ENCODE assay signal across 19 cellular contexts in the genomic region with DNA sequence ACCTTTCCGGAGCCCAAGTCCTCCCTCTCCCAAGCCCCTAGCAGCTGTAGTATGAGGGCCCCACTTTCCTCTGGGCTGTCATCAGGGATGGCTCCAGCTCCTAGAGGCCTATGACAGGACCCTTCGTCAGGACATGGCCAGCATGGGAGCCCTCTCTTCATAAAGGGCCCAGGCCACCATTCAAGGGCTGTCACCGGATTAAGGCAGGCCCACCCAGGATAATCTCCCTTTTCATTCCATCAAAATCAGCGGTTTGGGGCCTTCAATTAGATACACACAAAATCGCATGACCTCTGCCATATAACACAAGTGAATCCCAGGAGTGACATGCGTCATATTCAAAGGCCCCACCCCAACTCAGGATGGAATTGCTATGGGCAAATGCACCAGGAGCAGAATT. TPM values are rescaled to one million over a fixed set of nuclear protein-coding genes. Genes with fewer than 3 reads are reported as not detected.
DNase-seq lines count a peak whose midpoint lies in the region; ATAC-seq, FAIRE-seq and TF ChIP-seq lines count a peak whose summit lies in the region.
"Had no signal": no experiment of that assay in that cellular context is flagged by ENCODE, and none has a peak within 500 bp of the region (broad histone marks: within the 10 kb centered on the region; RNA-seq: fewer than 3 reads in every experiment).

No MANE protein-coding gene starts in this region.

- no TSS peak for BruUV-seq in K562 (replicated peaks; lab: Mats Ljungman, UMichigan)

- H3K9ac ChIP-seq in K562 (ENCODE audit: insufficient read depth in 1 of 2, low read depth in 2 of 2, low read length in 2 of 2) = no peak overlapping the region
- H3K9ac ChIP-seq: BLaER1 treated with 17β-estradiol and CSF1 and Interleukin-3, amounts not matched to agents 10 nM and 100 nM had no signal

- H3K9me1 ChIP-seq in K562 (ENCODE audit: control insufficient read depth, insufficient read depth, low read length) = no peaks in the 10 kb centered on the region

- H3K4me1 Mint-ChIP-seq in CD4-positive, alpha-beta T cell (ENCODE audit: low read depth) = peaks cover 32% of the 10 kb centered on the region
- H3K4me1 Mint-ChIP-seq: GM23338 had no signal

- H3K4me3 Mint-ChIP-seq in CD4-positive, alpha-beta T cell = no peak overlapping the region
- H3K4me3 Mint-ChIP-seq: CD4-positive, CD25-positive, alpha-beta regulatory T cell; GM23338 had no signal

- no peak for ATAC-seq in CD4-positive, alpha-beta T cell (ENCODE audit: poor library complexity)
- no peak for ATAC-seq in K562
- ATAC-seq: GM23338 had no signal

- H3K4me2 ChIP-seq in K562 (ENCODE audit: insufficient read depth, low read length) = no peak overlapping the region
- H3K4me2 ChIP-seq: GM23338 had no signal

- peak; percentile 43 for DNase-seq in activated CD8-positive, alpha-beta memory T cell treated with anti-CD3 and anti-CD28 coated beads for 24 hours
- no peak for DNase-seq in activated CD8-positive, alpha-beta memory T cell treated with anti-CD3 and anti-CD28 coated beads, Interleukin-2, amount 50 U/mL, for 48 hours
- no peak for DNase-seq in CD4-positive, alpha-beta T cell
- DNase-seq in K562 (ENCODE audit: extremely low read depth in 1 of 4, low spot score in 3 of 4) = no peak
- peak; percentile 7 for DNase-seq in testis
- DNase-seq in D341Med (ENCODE audit: low spot score) = no peak
- DNase-seq in Ammon's horn (ENCODE audit: low spot score) = no peak
- DNase-seq: 8988T; AML-193; Calu3; CD4-positive, CD25-positive, alpha-beta regulatory T cell; DMS153; EL; H7 had no signal

- no peak for TF ChIP-seq CTCF in CD4-positive, alpha-beta T cell (IDR thresholded peaks at IDR 0.05)
- TF ChIP-seq CTCF in K562 (IDR thresholded peaks at IDR 0.05 in 2 of 3, conservative IDR thresholded peaks at IDR 0.05 in 1 of 3; ENCODE audit: insufficient read depth in 2 of 3, low read depth in 1 of 3, low read length in 3 of 3) (no peak), testis (IDR thresholded peaks at IDR 0.05) (no peak)

- 5% methylated on average over 6 of the region's 6 CpGs for WGBS in K562 (ENCODE audit: insufficient coverage, low coverage, missing lambda C conversion rate)
- WGBS in testis, 2 donors = 92 to 94% methylated on average over 6 of the region's 6 CpGs

- in situ Hi-C loops in K562 (cut with MboI) = no loop called here

- no peak for TF ChIP-seq RAD21 in K562 (CRISPR knock-in tag; conservative IDR thresholded peaks at IDR 0.05 in 1 of 2, IDR thresholded peaks at IDR 0.05 in 1 of 2)

- no peaks in the 10 kb centered on the region for H3K27me3 ChIP-seq in CD4-positive, alpha-beta T cell (ENCODE audit: control insufficient read depth, insufficient read depth, low read length)
- peaks cover 7 to 58% of the 10 kb centered on the region in 2 experiments; a peak in 4 of 5 replicates for H3K27me3 ChIP-seq in K562 (ENCODE audit: control insufficient read depth in 2 of 2, insufficient read depth in 2 of 2, low read length in 2 of 2)
- H3K27me3 ChIP-seq in testis = no peaks in the 10 kb centered on the region

- POLR2A ChIA-PET in CD4-positive, alpha-beta T cell (lab: Charles Lee) = interaction anchor here (1.4 kb wide), 1 partner anchor 27 kb away, joined by 7 read pairs; no protein-coding TSS in a partner anchor
- POLR2A ChIA-PET in K562 (lab: Yijun Ruan, JAX) = interaction anchor here (1.1 to 1.5 kb wide), 2 partner anchors 9 to 22 kb away, joined by 3 to 4 read pairs; no protein-coding TSS in a partner anchor

- H3K4me1 ChIP-seq in K562 (replicated peaks in 1 of 2; ENCODE audit: control insufficient read depth in 2 of 2, insufficient read depth in 2 of 2, low read length in 2 of 2) (no peaks in the 10 kb centered on the region; a peak in 1 of 5 replicates), testis (no peaks in the 10 kb centered on the region)

- no peak overlapping the region for H2AFZ ChIP-seq in K562 (ENCODE audit: low read depth, low read length)
- H2AFZ ChIP-seq: GM23338 had no signal

- H3K27me3 Mint-ChIP-seq in CD4-positive, alpha-beta T cell = no peaks in the 10 kb centered on the region
- H3K27me3 Mint-ChIP-seq: CD4-positive, CD25-positive, alpha-beta regulatory T cell had no signal

- no peaks in the 10 kb centered on the region for H3K36me3 ChIP-seq in K562 (ENCODE audit: control insufficient read depth, insufficient read depth, low read length)
- H3K36me3 ChIP-seq in testis (ENCODE audit: low read depth, missing control alignments) = no peaks in the 10 kb centered on the region
- H3K36me3 ChIP-seq: BLaER1 treated with 17β-estradiol and CSF1 and Interleukin-3, amounts not matched to agents 10 nM and 100 nM had no signal

- no peak overlapping the region for H3K4me3 ChIP-seq in K562
- no peak overlapping the region for H3K4me3 ChIP-seq in testis
- H3K4me3 ChIP-seq: BLaER1 treated with 17β-estradiol and CSF1 and Interleukin-3, amounts not matched to agents 10 nM and 100 nM; GM23338 had no signal

- intact Hi-C loops in CD4-positive, alpha-beta T cell (cut with DNase I, micrococcal nuclease) = no loop called here
- intact Hi-C loops in K562 (cut with micrococcal nuclease) (loop anchor here (2.0 kb wide), 1 partner anchor 19 kb away; no protein-coding TSS in a partner anchor), testis (cut with DNase I; ENCODE audit: low total_unique reads) (no loop called here)

- no peak for TF ChIP-seq EP300 in K562 (IDR thresholded peaks at IDR 0.05; ENCODE audit: low read length)

- H3K27ac Mint-ChIP-seq in CD4-positive, alpha-beta T cell = peak overlapping the region; percentile 78
- H3K27ac Mint-ChIP-seq: CD4-positive, CD25-positive, alpha-beta regulatory T cell; GM23338 had no signal

- no peak for FAIRE-seq in K562 (lab: Jason Lieb, UNC)
- FAIRE-seq: G401.6, GM12891 had no signal

- H3K36me3 Mint-ChIP-seq in CD4-positive, alpha-beta T cell (ENCODE audit: low read depth) = no peaks in the 10 kb centered on the region
- H3K36me3 Mint-ChIP-seq: CD4-positive, CD25-positive, alpha-beta regulatory T cell had no signal

- CTCF ChIA-PET in CD4-positive, alpha-beta T cell (lab: Charles Lee) = no interaction called here
- CTCF ChIA-PET in K562 (lab: Yijun Ruan, JAX; ENCODE audit: low intra/inter-chr PET ratio) = interaction anchor here (0.7 kb wide), 1 partner anchor 14 kb away, joined by 3 read pairs; no protein-coding TSS in a partner anchor

- H3K9me3 Mint-ChIP-seq in CD4-positive, alpha-beta T cell = no peaks in the 10 kb centered on the region
- H3K9me3 Mint-ChIP-seq: CD4-positive, CD25-positive, alpha-beta regulatory T cell; GM23338 had no signal

- no peaks in the 10 kb centered on the region for H3K9me3 ChIP-seq in CD4-positive, alpha-beta T cell (ENCODE audit: control insufficient read depth, low read length)
- H3K9me3 ChIP-seq in K562 (replicated peaks; ENCODE audit: control insufficient read depth, insufficient read depth, low read depth, low read length) (no peaks in the 10 kb centered on the region), testis (no peaks in the 10 kb centered on the region)
- H3K9me3 ChIP-seq: BLaER1 treated with 17β-estradiol and CSF1 and Interleukin-3, amounts not matched to agents 10 nM and 100 nM had no signal

- H3K27ac ChIP-seq in CD4-positive, alpha-beta T cell (ENCODE audit: low read depth, low read length) = no peak overlapping the region
- H3K27ac ChIP-seq in K562 (ENCODE audit: extremely low read depth, low read depth, low read length) (no peak overlapping the region), testis (no peak overlapping the region)
- H3K27ac ChIP-seq: BLaER1 treated with 17β-estradiol and CSF1 and Interleukin-3, amounts not matched to agents 10 nM and 100 nM had no signal

- TF ChIP-seq POLR2A in K562 (conservative IDR thresholded peaks at IDR 0.05) (no peak), testis (IDR thresholded peaks at IDR 0.05) (no peak)

- no peaks in the 10 kb centered on the region for H3K79me2 ChIP-seq in K562 (ENCODE audit: control insufficient read depth, insufficient read depth, low read length)

- 0 out of 2 replicates have a peak, but pooled peaks cover 10% of the 10 kb centered on the region for H4K20me1 ChIP-seq in K562 (replicated peaks; ENCODE audit: control insufficient read depth, insufficient read depth, low read length)
- H4K20me1 ChIP-seq: BLaER1 treated with 17β-estradiol and CSF1 and Interleukin-3, amounts not matched to agents 10 nM and 100 nM had no signal

RNA-seq across cellular contexts. Expression of a gene that starts 12.2 kb away (rescaled TPM):
- total RNA-seq in CD4-positive, alpha-beta T cell = under 1 TPM; 0.16 to 0.22 TPM
- total RNA-seq in K562 (2011; cell fraction: chromatin; rRNA removed; ENCODE audit: low replicate concordance) = not detected in 2 replicates
- total RNA-seq in K562 (2011; cell fraction: nucleolus; rRNA removed) = not detected in 2 replicates
- not detected in 2 replicates for total RNA-seq in K562 (2011; cell fraction: nucleoplasm; rRNA removed)
- not detected in 2 replicates for total RNA-seq in K562 (2014; rRNA removed)
- not detected in 2 replicates for total RNA-seq in K562 (2014; rRNA removed; fragmentation: Illumina TruSeq; extraction: Trizol)
- not detected in 2 replicates for total RNA-seq in K562 (2015; rRNA removed; fragmentation: Illumina TruSeq; extraction: Trizol)
- 0.11 TPM in 1 of 2 replicates, not detected in the other for total RNA-seq in K562 (2021)
- polyA plus RNA-seq in K562 (2011; rRNA removed) = not detected in 2 replicates
- polyA plus RNA-seq in K562 (2011; cell fraction: cytosol; rRNA removed) = not detected in 2 replicates
- not detected in 2 replicates for polyA plus RNA-seq in K562 (2011; cell fraction: nucleus; rRNA removed)
- 0.03 and 0.19 TPM in 2 replicates for polyA plus RNA-seq in K562 (2012)
- not detected in 2 replicates for polyA plus RNA-seq in K562 (2014; fragmentation: Illumina TruSeq; extraction: Trizol)
- under 1 TPM; 0.03 to 0.20 TPM for polyA plus RNA-seq in K562 (2014; fragmentation: Nextera tagmentation; extraction: Ambion mirVana)
- not detected in 2 replicates for polyA plus RNA-seq in K562 (2014; rRNA removed)
- polyA minus RNA-seq in K562 (2011; rRNA and poly(A)+ RNA removed) = not detected in 2 replicates
- polyA minus RNA-seq in K562 (2011; cell fraction: cytosol; rRNA and poly(A)+ RNA removed) = not detected in 2 replicates
- not detected in 2 replicates for polyA minus RNA-seq in K562 (2011; cell fraction: nucleus; rRNA and poly(A)+ RNA removed)
- total RNA-seq in testis = 10 to 100 TPM; 34.4 to 47.3 TPM
- polyA plus RNA-seq in testis (ENCODE audit: insufficient read depth, low read depth, low replicate concordance) = 17.7 TPM
- total RNA-seq: Calu3; CD4-positive, CD25-positive, alpha-beta regulatory T cell; H7; HT1080 had no signal
- polyA plus RNA-seq: CD4-positive, CD25-positive, alpha-beta regulatory T cell; GM23338 had no signal

RNA-seq across cellular contexts. Expression of a gene that starts 34.4 kb away (rescaled TPM):
- total RNA-seq in CD4-positive, alpha-beta T cell = not detected
- 0.21 and 1.00 TPM in 2 replicates for total RNA-seq in K562 (2011; cell fraction: chromatin; rRNA removed; ENCODE audit: low replicate concordance)
- total RNA-seq in K562 (2011; cell fraction: nucleolus; rRNA removed) = 1.0 and 1.6 TPM in 2 replicates
- 0.38 and 1.0 TPM in 2 replicates for total RNA-seq in K562 (2011; cell fraction: nucleoplasm; rRNA removed)
- 0.54 and 0.69 TPM in 2 replicates for total RNA-seq in K562 (2014; rRNA removed)
- total RNA-seq in K562 (2014; rRNA removed; fragmentation: Illumina TruSeq; extraction: Trizol) = 0.18 and 0.22 TPM in 2 replicates
- 0.57 and 0.58 TPM in 2 replicates for total RNA-seq in K562 (2015; rRNA removed; fragmentation: Illumina TruSeq; extraction: Trizol)
- total RNA-seq in K562 (2021) = 0.11 and 0.27 TPM in 2 replicates
- 0.08 TPM in 1 of 2 replicates, not detected in the other for polyA plus RNA-seq in K562 (2011; rRNA removed)
- 0.18 TPM in 1 of 2 replicates, not detected in the other for polyA plus RNA-seq in K562 (2011; cell fraction: cytosol; rRNA removed)
- 0.08 TPM in 1 of 2 replicates, not detected in the other for polyA plus RNA-seq in K562 (2011; cell fraction: nucleus; rRNA removed)
- polyA plus RNA-seq in K562 (2012) = 0.60 and 1.8 TPM in 2 replicates
- 0.48 TPM in 2 replicates for polyA plus RNA-seq in K562 (2014; fragmentation: Illumina TruSeq; extraction: Trizol)
- not detected for polyA plus RNA-seq in K562 (2014; fragmentation: Nextera tagmentation; extraction: Ambion mirVana)
- 0.27 and 0.54 TPM in 2 replicates for polyA plus RNA-seq in K562 (2014; rRNA removed)
- polyA minus RNA-seq in K562 (2011; rRNA and poly(A)+ RNA removed) = 0.09 and 0.14 TPM in 2 replicates
- not detected in 2 replicates for polyA minus RNA-seq in K562 (2011; cell fraction: cytosol; rRNA and poly(A)+ RNA removed)
- not detected in 2 replicates for polyA minus RNA-seq in K562 (2011; cell fraction: nucleus; rRNA and poly(A)+ RNA removed)
- under 1 TPM; 0.19 to 0.39 TPM for total RNA-seq in testis
- not detected for polyA plus RNA-seq in testis (ENCODE audit: insufficient read depth, low read depth, low replicate concordance)
- total RNA-seq: Calu3; CD4-positive, CD25-positive, alpha-beta regulatory T cell; GM23338; H7; HT1080 had no signal
- polyA plus RNA-seq: CD4-positive, CD25-positive, alpha-beta regulatory T cell; GM23338 had no signal

Comparison
In these comparisons a context has a peak if more than half of its experiments do, and no peak if none do; other contexts are left out.
1. DNase-seq: peak in activated CD8-positive, alpha-beta memory T cell treated with anti-CD3 and anti-CD28 coated beads for 24 hours (single experiment) and testis (single experiment); none in activated CD8-positive, alpha-beta memory T cell treated with anti-CD3 and anti-CD28 coated beads, Interleukin-2, amount 50 U/mL, for 48 hours (single experiment), CD4-positive, alpha-beta T cell (0 of 10), K562 (0 of 4), D341Med (single experiment) and Ammon's horn (single experiment).
2. RNA of a gene that starts 12.2 kb away (total RNA-seq): 34.4 to 47.3 TPM in testis; 0.16 to 0.22 TPM in CD4-positive, alpha-beta T cell and 0.11 TPM in K562; every median in the first group is over 10 times any median in the second.